11 cellular contexts compared by ENCODE assay signal in genomic region chr20:18012901-18013300, GRCh38. TPM values are rescaled to one million over a fixed set of nuclear protein-coding genes. Genes with fewer than 3 reads are reported as not detected.
"Had no signal": no experiment of that assay in that cellular context is flagged by ENCODE, and none has a peak within 500 bp of the region (broad histone marks: within the 10 kb centered on the region; RNA-seq: fewer than 3 reads in every experiment).

No MANE protein-coding gene starts in this region.

- H3K4me3 ChIP-seq: GM23248, GM23338, HAP-1 had no signal

- H2AFZ ChIP-seq: GM23248, GM23338 had no signal

- H3K4me2 ChIP-seq: GM23338 had no signal

- H3K36me3 ChIP-seq: HAP-1 had no signal

- H3K4me1 ChIP-seq: HAP-1 had no signal

- ATAC-seq: GM23338, HCT116 had no signal

- H3K9ac ChIP-seq: GM23248 had no signal

- DNase-seq: GM23248, GOT3, H7, H9, HCEC 1CT, HFFc6 had no signal

- H3K27ac ChIP-seq: GM23248 had no signal

- FAIRE-seq: H1, H54 had no signal

- H3K9me3 ChIP-seq: HAP-1 had no signal

RNA-seq across cellular contexts. Expression of gene OVOL2, which starts 44.8 kb away (rescaled TPM):
- total RNA-seq: GM23248, HFFc6 had no signal
- polyA plus RNA-seq: GM23248 had no signal
